In the genomic region with DNA sequence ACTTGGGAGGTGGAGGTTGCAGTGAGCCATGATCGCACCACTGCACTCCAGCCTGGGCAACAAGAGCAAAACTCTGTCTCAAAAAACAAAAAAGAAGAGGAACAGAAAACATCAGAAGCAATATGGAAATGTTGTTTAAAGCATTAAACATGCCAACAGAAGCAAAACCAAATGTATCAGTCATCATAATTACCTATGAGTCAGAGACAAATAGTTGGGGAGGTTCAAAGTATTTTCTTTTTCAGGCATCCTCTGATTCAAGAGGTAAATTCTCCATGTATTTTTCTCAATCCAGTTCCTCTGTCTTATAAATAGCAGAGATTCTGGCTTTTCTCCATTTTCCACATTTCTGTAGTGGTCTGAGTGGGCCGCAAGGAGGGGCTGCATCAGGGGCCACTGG, we compare ENCODE assay signal across 21 cellular contexts.
DNase-seq lines count a peak whose midpoint lies in the region; ATAC-seq, FAIRE-seq and TF ChIP-seq lines count a peak whose summit lies in the region.
"Had no signal": no experiment of that assay in that cellular context is flagged by ENCODE, and none has a peak within 500 bp of the region (broad histone marks: within the 10 kb centered on the region; RNA-seq: fewer than 3 reads in every experiment).

No MANE protein-coding gene starts in this region.

- TF ChIP-seq POLR2A in H54 (IDR thresholded peaks at IDR 0.05; ENCODE audit: low read depth, low read length), result no peak

- FAIRE-seq in H54 (lab: Jason Lieb, UNC), result no peak
- FAIRE-seq: GM12892, islet of Langerhans had no signal

- DNase-seq in AG20443 (ENCODE audit: low spot score), result peak; percentile 37
- DNase-seq in H54 (ENCODE audit: insufficient read length, low spot score), result peak; percentile 44
- DNase-seq in SW480 (ENCODE audit: low spot score), result peak; percentile 55
- DNase-seq in iris pigment epithelial cell (ENCODE audit: low read depth), result peak; percentile 16
- DNase-seq in posterior cingulate gyrus, result no peak
- DNase-seq in NCI-H1417 treated with DMSO at 0.1 percent for 48 hours (lab: John Stamatoyannopoulos, UW), result no peak
- DNase-seq: activated CD4-positive, alpha-beta memory T cell treated with anti-CD3 and anti-CD28 coated beads for 36 hours; activated T-cell treated with anti-CD3 and anti-CD28 coated beads, Interleukin-2, amount 50 U/mL, for 1 hour; amniotic stem cell; DMS79; NCI-H1417; NCI-H2107; NCI-H510A treated with DMSO at 0.1 percent for 48 hours; NK-92 treated with Interleukin-12 subunit alpha and Interleukin-12 subunit beta, amount 100 ng/mL, for 24 hours; Peyer's patch; psoas muscle; T-helper 9 cell had no signal

- no peak for ATAC-seq in GM19397 (IDR thresholded peaks at IDR 0.05; ENCODE audit: unreplicated experiment)
- ATAC-seq: psoas muscle; stimulated activated memory B cell treated with anti-CD40 and anti-IgM and Interleukin-4, amounts not matched to agents 10 μg/mL and 1 μg/mL and 100 μg/mL, for 72 hours had no signal

- intact Hi-C loops in posterior cingulate gyrus (cut with DNase I), result no loop called here

Comparison
In these comparisons a context has a peak if more than half of its experiments do, and no peak if none do; other contexts are left out.
1. DNase-seq: peak in AG20443 (single experiment), H54 (single experiment), SW480 (single experiment) and iris pigment epithelial cell (single experiment); none in posterior cingulate gyrus (0 of 10) and NCI-H1417 treated with DMSO at 0.1 percent for 48 hours (single experiment).